8 cellular contexts compared by ENCODE assay signal in the genomic region with DNA sequence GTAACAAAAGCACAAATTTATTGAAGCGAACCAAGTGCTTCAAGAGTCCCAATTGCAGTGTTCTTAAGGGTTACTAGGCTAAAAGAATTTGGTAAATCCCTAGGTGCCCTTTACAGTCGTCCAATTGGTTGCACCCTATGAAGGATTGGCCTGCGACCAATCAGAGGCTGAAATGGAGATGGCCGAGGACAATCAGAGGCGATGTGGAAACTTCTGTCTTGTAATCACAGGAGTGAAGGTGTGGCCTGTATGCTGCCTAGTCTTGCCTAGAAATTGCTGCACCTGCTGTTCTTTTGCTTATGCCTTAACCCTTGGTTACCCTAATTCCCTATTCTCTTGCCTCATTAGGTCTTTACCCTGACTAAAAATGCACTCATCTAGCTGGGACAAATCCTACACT. TPM values are rescaled to one million over a fixed set of nuclear protein-coding genes. Genes with fewer than 3 reads are reported as not detected.
DNase-seq lines count a peak whose midpoint lies in the region; ATAC-seq and TF ChIP-seq lines count a peak whose summit lies in the region.

No MANE protein-coding gene starts in this region.

- peak overlapping the region; percentile 81 for H3K27ac Mint-ChIP-seq in T-helper 2 cell treated with Interferon-gamma antibody and Interleukin-4, amounts not matched to agents 5 μg/mL and 100 μg/mL, for 36 hours
- H3K27ac Mint-ChIP-seq in immature natural killer cell, result peak overlapping the region; percentile 81 to 96 (median 88)
- H3K27ac Mint-ChIP-seq in CD14-positive monocyte, result no peak overlapping the region

- H3K4me1 Mint-ChIP-seq in T-helper 2 cell treated with Interferon-gamma antibody and Interleukin-4, amounts not matched to agents 5 μg/mL and 100 μg/mL, for 36 hours (ENCODE audit: low read depth), result peaks cover 26% of the 10 kb centered on the region
- H3K4me1 Mint-ChIP-seq in immature natural killer cell, result peaks cover 41 to 43% of the 10 kb centered on the region in 2 donors
- peaks cover 44% of the 10 kb centered on the region for H3K4me1 Mint-ChIP-seq in CD14-positive monocyte

- H3K36me3 ChIP-seq in heart right ventricle (no peaks in the 10 kb centered on the region), upper lobe of left lung (no peaks in the 10 kb centered on the region)

- H3K4me3 Mint-ChIP-seq in T-helper 2 cell treated with Interferon-gamma antibody and Interleukin-4, amounts not matched to agents 5 μg/mL and 100 μg/mL, for 36 hours, result peak overlapping the region; percentile 100
- H3K4me3 Mint-ChIP-seq in immature natural killer cell (peak overlapping the region in 4 of 5 donors; percentile 92 to 97 (median 94)), CD14-positive monocyte (peak overlapping the region in 1 of 2 donors; percentile 7)

- H3K4me1 ChIP-seq in heart right ventricle (peaks cover 0 to 44% (median 23%) of the 10 kb centered on the region in 9 donors), upper lobe of left lung (peaks cover 14 to 42% (median 36%) of the 10 kb centered on the region in 4 donors)

- intact Hi-C loops in heart right ventricle (cut with DNase I) (loop anchor here in 9 of 10 donors (2.0 to 10.0 kb wide), 8 partner anchors 88 to 304 kb away; a partner anchor contains a TSS), left ventricle myocardium superior (cut with micrococcal nuclease) (no loop called here), CD14-positive monocyte (cut with micrococcal nuclease) (loop anchor here (5.0 to 10.0 kb wide), 4 partner anchors 45 to 155 kb away; a partner anchor contains a TSS)

- WGBS in heart right ventricle, 2 donors, result 70 to 71% methylated on average over 5 of the region's 5 CpGs
- WGBS in upper lobe of left lung, 2 donors, result 68 to 79% methylated on average over 5 of the region's 5 CpGs

- H3K27ac ChIP-seq in heart right ventricle (peak overlapping the region in 7 of 10 donors; percentile 67 to 93 (median 85)), upper lobe of left lung (peak overlapping the region in 3 of 4 donors; percentile 87 to 92 (median 91))

- H3K4me3 ChIP-seq in heart right ventricle (peak overlapping the region in 5 of 10 donors; percentile 79 to 90 (median 84)), upper lobe of left lung (peak overlapping the region in 3 of 4 donors; percentile 65 to 94 (median 72))

- no peaks in the 10 kb centered on the region for H3K27me3 Mint-ChIP-seq in T-helper 2 cell treated with Interferon-gamma antibody and Interleukin-4, amounts not matched to agents 5 μg/mL and 100 μg/mL, for 36 hours (ENCODE audit: low read depth)
- H3K27me3 Mint-ChIP-seq in immature natural killer cell (ENCODE audit: low read depth in 3 of 3), result peaks cover 0 to 13% (median 0%) of the 10 kb centered on the region in 3 donors
- no peaks in the 10 kb centered on the region for H3K27me3 Mint-ChIP-seq in CD14-positive monocyte (ENCODE audit: low read depth in 3 of 3)

- TF ChIP-seq EP300 in upper lobe of left lung (IDR thresholded peaks at IDR 0.05), result no peak

- H3K9me3 Mint-ChIP-seq in T-helper 2 cell treated with Interferon-gamma antibody and Interleukin-4, amounts not matched to agents 5 μg/mL and 100 μg/mL, for 36 hours, result no peaks in the 10 kb centered on the region
- H3K9me3 Mint-ChIP-seq in immature natural killer cell, result peaks cover 0 to 1% (median 0%) of the 10 kb centered on the region in 6 donors
- H3K9me3 Mint-ChIP-seq in CD14-positive monocyte, result no peaks in the 10 kb centered on the region

- DNase-seq in heart right ventricle, result no peak
- DNase-seq in left ventricle myocardium superior, result no peak
- no peak for DNase-seq in T-helper 2 cell treated with Interferon-gamma antibody and Interleukin-4, amounts not matched to agents 5 μg/mL and 100 μg/mL, for 36 hours (ENCODE audit: low spot score)
- no peak for DNase-seq in immature natural killer cell
- peak in 1 of 2 donors; percentile 65 for DNase-seq in upper lobe of left lung
- DNase-seq in CD14-positive monocyte (ENCODE audit: low spot score), result no peak

- no peak for TF ChIP-seq CTCF in heart right ventricle (IDR thresholded peaks at IDR 0.05)
- no peak for TF ChIP-seq CTCF in upper lobe of left lung (IDR thresholded peaks at IDR 0.05)
- no peak for TF ChIP-seq CTCF in CD14-positive monocyte (IDR thresholded peaks at IDR 0.05)

- no peak for TF ChIP-seq POLR2A in upper lobe of left lung (IDR thresholded peaks at IDR 0.05)

- ATAC-seq in heart right ventricle, result peak in 1 of 8 donors; percentile 22
- no peak for ATAC-seq in left ventricle myocardium superior
- ATAC-seq in upper lobe of left lung (ENCODE audit: low FRiP score in 2 of 2), result peak in 1 of 2 donors; percentile 56
- no peak for ATAC-seq in GM21423 (IDR thresholded peaks at IDR 0.05; ENCODE audit: unreplicated experiment)
- ATAC-seq in GM18867 (IDR thresholded peaks at IDR 0.05; ENCODE audit: unreplicated experiment), result no peak

- H3K36me3 Mint-ChIP-seq in T-helper 2 cell treated with Interferon-gamma antibody and Interleukin-4, amounts not matched to agents 5 μg/mL and 100 μg/mL, for 36 hours (ENCODE audit: low read depth), result peaks cover 32% of the 10 kb centered on the region
- H3K36me3 Mint-ChIP-seq in immature natural killer cell (no peaks in the 10 kb centered on the region), CD14-positive monocyte (peaks cover 0 to 2% of the 10 kb centered on the region in 2 donors)

- H3K9me3 ChIP-seq in heart right ventricle (no peaks in the 10 kb centered on the region), upper lobe of left lung (no peaks in the 10 kb centered on the region)

- no peaks in the 10 kb centered on the region for H3K27me3 ChIP-seq in heart right ventricle
- no peaks in the 10 kb centered on the region for H3K27me3 ChIP-seq in upper lobe of left lung

RNA-seq across cellular contexts. Expression of a gene that starts 1.1 kb away (rescaled TPM):
- total RNA-seq in heart right ventricle, result 1 to 10 TPM; 4.7 to 9.3 (median 6.5) TPM
- polyA plus RNA-seq in heart right ventricle, result 1 to 10 TPM; 2.5 to 4.7 TPM
- total RNA-seq in left ventricle myocardium superior, result 6.6 TPM
- 100 to 1,000 TPM in 1 of 3 donors, 10 to 100 TPM in 2; 78.7 to 117 (median 78.8) TPM for polyA plus RNA-seq in immature natural killer cell
- total RNA-seq in upper lobe of left lung, result 10 to 100 TPM; 11.5 to 20.8 (median 15.6) TPM
- polyA plus RNA-seq in CD14-positive monocyte, result 10 to 100 TPM; 47.3 to 56.6 TPM

Comparison
In these comparisons a context has a peak if more than half of its experiments do, and no peak if none do; other contexts are left out.
1. H3K27ac Mint-ChIP-seq: peak in T-helper 2 cell treated with Interferon-gamma antibody and Interleukin-4, amounts not matched to agents 5 μg/mL and 100 μg/mL, for 36 hours (single experiment) and immature natural killer cell (6 of 6); none in CD14-positive monocyte (0 of 7).